Comparison of ENCODE assay signal across 1 cellular context in genomic region chr2:97870396-97870843, GRCh38.
A peak's percentile ranks its signal among the peaks of the same experiment; 100 is the strongest.
TF ChIP-seq lines count a peak whose summit lies in the region.

No MANE protein-coding gene starts in this region.

TF ChIP-seq in HepG2, 621 proteins besides CTCF, POLR2A, EP300 and RAD21 (continued from another document and continues in another):
- TF ChIP-seq RERE (CRISPR knock-in tag; IDR thresholded peaks at IDR 0.05; ENCODE audit: low read depth) (no peak), ZFP37 (CRISPR knock-in tag; IDR thresholded peaks at IDR 0.05; ENCODE audit: borderline replicate concordance) (no peak), MIER2 (CRISPR knock-in tag; IDR thresholded peaks at IDR 0.05) (no peak), ZSCAN21 (CRISPR knock-in tag; IDR thresholded peaks at IDR 0.05; ENCODE audit: borderline replicate concordance) (no peak), ETV5 (CRISPR knock-in tag; IDR thresholded peaks at IDR 0.05; ENCODE audit: borderline replicate concordance) (peak; percentile 79; the same call in 1 of the 2 replicates), ZSCAN25 (CRISPR knock-in tag; IDR thresholded peaks at IDR 0.05) (no peak), ZFAT (CRISPR knock-in tag; conservative IDR thresholded peaks at IDR 0.05) (no peak), NCOR1 (IDR thresholded peaks at IDR 0.05; ENCODE audit: borderline replicate concordance, low read length) (no peak), FOXA3 (CRISPR knock-in tag; IDR thresholded peaks at IDR 0.05) (0 out of 2 replicates have a peak, but pooled peaks have one; percentile 12), NBN (conservative IDR thresholded peaks at IDR 0.05) (no peak), CCAR2 (optimal IDR thresholded peaks at IDR 0.05; ENCODE audit: low read depth, low read length) (no peak), ZBTB8A (CRISPR knock-in tag; IDR thresholded peaks at IDR 0.05; ENCODE audit: borderline replicate concordance, low read depth) (no peak), ZNF646 (CRISPR knock-in tag; IDR thresholded peaks at IDR 0.05) (no peak), GABPB1 (CRISPR knock-in tag; IDR thresholded peaks at IDR 0.05) (no peak), BCL6 (CRISPR knock-in tag; IDR thresholded peaks at IDR 0.05) (peak; percentile 59), ZNF317 (CRISPR knock-in tag; IDR thresholded peaks at IDR 0.05) (0 out of 2 replicates have a peak, but pooled peaks have one; percentile 12), FOXK1 (CRISPR knock-in tag; IDR thresholded peaks at IDR 0.05; ENCODE audit: borderline replicate concordance, low read depth) (no peak; the same call in 1 of the 2 replicates), ZNF557 (CRISPR knock-in tag; IDR thresholded peaks at IDR 0.05) (no peak), MIER3 (CRISPR knock-in tag; IDR thresholded peaks at IDR 0.05; ENCODE audit: borderline replicate concordance) (no peak), RXRB (CRISPR knock-in tag; IDR thresholded peaks at IDR 0.05; ENCODE audit: borderline replicate concordance) (peak; percentile 56; the same call in 1 of the 2 replicates), ZNF263 (CRISPR knock-in tag; IDR thresholded peaks at IDR 0.05) (no peak), ZNF883 (CRISPR knock-in tag; IDR thresholded peaks at IDR 0.05; ENCODE audit: not compliant biosample characterization) (no peak), PRMT3 (CRISPR knock-in tag; IDR thresholded peaks at IDR 0.05; ENCODE audit: borderline replicate concordance, low read depth) (no peak), SNAPC2 (CRISPR knock-in tag; IDR thresholded peaks at IDR 0.05) (no peak), SP5 (CRISPR knock-in tag; IDR thresholded peaks at IDR 0.05; ENCODE audit: borderline replicate concordance, low read depth) (no peak), TBX2 (CRISPR knock-in tag; IDR thresholded peaks at IDR 0.05; ENCODE audit: borderline replicate concordance) (no peak), THAP11 (CRISPR knock-in tag; IDR thresholded peaks at IDR 0.05) (no peak), ZBTB14 (CRISPR knock-in tag; IDR thresholded peaks at IDR 0.05) (no peak), IRF2 (CRISPR knock-in tag; IDR thresholded peaks at IDR 0.05) (no peak), ZSCAN29 (CRISPR knock-in tag; conservative IDR thresholded peaks at IDR 0.05) (no peak), HNRNPL (IDR thresholded peaks at IDR 0.05; ENCODE audit: low read depth, low read length) (no peak), SAP130 (CRISPR knock-in tag; IDR thresholded peaks at IDR 0.05; ENCODE audit: low read depth) (peak; percentile 35; the same call in 1 of the 2 replicates), ZNF274 (CRISPR knock-in tag; IDR thresholded peaks at IDR 0.05) (no peak), ZNF605 (CRISPR knock-in tag; IDR thresholded peaks at IDR 0.05) (no peak)
- TF ChIP-seq, protein P1, sequence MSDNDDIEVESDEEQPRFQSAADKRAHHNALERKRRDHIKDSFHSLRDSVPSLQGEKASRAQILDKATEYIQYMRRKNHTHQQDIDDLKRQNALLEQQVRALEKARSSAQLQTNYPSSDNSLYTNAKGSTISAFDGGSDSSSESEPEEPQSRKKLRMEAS (IDR thresholded peaks at IDR 0.05), result no peak
- TF ChIP-seq, protein P2, sequence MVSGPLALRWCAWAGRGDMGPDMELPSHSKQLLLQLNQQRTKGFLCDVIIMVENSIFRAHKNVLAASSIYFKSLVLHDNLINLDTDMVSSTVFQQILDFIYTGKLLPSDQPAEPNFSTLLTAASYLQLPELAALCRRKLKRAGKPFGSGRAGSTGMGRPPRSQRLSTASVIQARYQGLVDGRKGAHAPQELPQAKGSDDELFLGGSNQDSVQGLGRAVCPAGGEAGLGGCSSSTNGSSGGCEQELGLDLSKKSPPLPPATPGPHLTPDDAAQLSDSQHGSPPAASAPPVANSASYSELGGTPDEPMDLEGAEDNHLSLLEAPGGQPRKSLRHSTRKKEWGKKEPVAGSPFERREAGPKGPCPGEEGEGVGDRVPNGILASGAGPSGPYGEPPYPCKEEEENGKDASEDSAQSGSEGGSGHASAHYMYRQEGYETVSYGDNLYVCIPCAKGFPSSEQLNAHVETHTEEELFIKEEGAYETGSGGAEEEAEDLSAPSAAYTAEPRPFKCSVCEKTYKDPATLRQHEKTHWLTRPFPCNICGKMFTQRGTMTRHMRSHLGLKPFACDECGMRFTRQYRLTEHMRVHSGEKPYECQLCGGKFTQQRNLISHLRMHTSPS (CRISPR knock-in tag; IDR thresholded peaks at IDR 0.05; ENCODE audit: low read depth), result no peak
- TF ChIP-seq, protein P3, sequence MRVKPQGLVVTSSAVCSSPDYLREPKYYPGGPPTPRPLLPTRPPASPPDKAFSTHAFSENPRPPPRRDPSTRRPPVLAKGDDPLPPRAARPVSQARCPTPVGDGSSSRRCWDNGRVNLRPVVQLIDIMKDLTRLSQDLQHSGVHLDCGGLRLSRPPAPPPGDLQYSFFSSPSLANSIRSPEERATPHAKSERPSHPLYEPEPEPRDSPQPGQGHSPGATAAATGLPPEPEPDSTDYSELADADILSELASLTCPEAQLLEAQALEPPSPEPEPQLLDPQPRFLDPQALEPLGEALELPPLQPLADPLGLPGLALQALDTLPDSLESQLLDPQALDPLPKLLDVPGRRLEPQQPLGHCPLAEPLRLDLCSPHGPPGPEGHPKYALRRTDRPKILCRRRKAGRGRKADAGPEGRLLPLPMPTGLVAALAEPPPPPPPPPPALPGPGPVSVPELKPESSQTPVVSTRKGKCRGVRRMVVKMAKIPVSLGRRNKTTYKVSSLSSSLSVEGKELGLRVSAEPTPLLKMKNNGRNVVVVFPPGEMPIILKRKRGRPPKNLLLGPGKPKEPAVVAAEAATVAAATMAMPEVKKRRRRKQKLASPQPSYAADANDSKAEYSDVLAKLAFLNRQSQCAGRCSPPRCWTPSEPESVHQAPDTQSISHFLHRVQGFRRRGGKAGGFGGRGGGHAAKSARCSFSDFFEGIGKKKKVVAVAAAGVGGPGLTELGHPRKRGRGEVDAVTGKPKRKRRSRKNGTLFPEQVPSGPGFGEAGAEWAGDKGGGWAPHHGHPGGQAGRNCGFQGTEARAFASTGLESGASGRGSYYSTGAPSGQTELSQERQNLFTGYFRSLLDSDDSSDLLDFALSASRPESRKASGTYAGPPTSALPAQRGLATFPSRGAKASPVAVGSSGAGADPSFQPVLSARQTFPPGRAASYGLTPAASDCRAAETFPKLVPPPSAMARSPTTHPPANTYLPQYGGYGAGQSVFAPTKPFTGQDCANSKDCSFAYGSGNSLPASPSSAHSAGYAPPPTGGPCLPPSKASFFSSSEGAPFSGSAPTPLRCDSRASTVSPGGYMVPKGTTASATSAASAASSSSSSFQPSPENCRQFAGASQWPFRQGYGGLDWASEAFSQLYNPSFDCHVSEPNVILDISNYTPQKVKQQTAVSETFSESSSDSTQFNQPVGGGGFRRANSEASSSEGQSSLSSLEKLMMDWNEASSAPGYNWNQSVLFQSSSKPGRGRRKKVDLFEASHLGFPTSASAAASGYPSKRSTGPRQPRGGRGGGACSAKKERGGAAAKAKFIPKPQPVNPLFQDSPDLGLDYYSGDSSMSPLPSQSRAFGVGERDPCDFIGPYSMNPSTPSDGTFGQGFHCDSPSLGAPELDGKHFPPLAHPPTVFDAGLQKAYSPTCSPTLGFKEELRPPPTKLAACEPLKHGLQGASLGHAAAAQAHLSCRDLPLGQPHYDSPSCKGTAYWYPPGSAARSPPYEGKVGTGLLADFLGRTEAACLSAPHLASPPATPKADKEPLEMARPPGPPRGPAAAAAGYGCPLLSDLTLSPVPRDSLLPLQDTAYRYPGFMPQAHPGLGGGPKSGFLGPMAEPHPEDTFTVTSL (CRISPR knock-in tag; IDR thresholded peaks at IDR 0.05; ENCODE audit: borderline replicate concordance), result no peak; the same call in none of the 2 replicates
- TF ChIP-seq, protein P4, sequence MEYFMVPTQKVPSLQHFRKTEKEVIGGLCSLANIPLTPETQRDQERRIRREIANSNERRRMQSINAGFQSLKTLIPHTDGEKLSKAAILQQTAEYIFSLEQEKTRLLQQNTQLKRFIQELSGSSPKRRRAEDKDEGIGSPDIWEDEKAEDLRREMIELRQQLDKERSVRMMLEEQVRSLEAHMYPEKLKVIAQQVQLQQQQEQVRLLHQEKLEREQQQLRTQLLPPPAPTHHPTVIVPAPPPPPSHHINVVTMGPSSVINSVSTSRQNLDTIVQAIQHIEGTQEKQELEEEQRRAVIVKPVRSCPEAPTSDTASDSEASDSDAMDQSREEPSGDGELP (IDR thresholded peaks at IDR 0.05; ENCODE audit: borderline replicate concordance, low read depth), result peak; percentile 81
- TF ChIP-seq, protein P5, sequence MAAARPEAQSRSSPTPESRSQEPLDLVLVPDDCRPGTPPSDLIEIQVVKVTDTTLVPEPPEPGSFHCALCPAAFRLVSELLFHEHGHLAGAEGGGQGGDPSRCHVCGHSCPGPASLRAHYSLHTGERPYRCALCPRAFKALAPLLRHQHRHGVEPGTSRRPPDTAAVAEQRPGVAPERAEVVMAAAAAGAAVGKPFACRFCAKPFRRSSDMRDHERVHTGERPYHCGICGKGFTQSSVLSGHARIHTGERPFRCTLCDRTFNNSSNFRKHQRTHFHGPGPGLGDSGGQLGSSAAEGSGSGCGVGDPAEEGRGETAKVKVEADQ (CRISPR knock-in tag; IDR thresholded peaks at IDR 0.05; ENCODE audit: borderline replicate concordance), result no peak
